ENCODE assay signal across 9 cellular contexts in genomic region chr4:127181001-127181400, GRCh38.
"Had no signal": no experiment of that assay in that cellular context is flagged by ENCODE, and none has a peak within 500 bp of the region (broad histone marks: within the 10 kb centered on the region; RNA-seq: fewer than 3 reads in every experiment).

No MANE protein-coding gene starts in this region.

- H3K4me3 ChIP-seq: GM23248, HAP-1 had no signal

- H3K4me3 Mint-ChIP-seq: H9, HFFc6 had no signal

- DNase-seq: GM23248, GOT3, H7, H9, HCEC 1CT, HFFc6 had no signal

- ATAC-seq: HCT116 had no signal

- H2AFZ ChIP-seq: GM23248 had no signal

- H3K36me3 ChIP-seq: HAP-1 had no signal

- H3K27ac ChIP-seq: GM23248 had no signal

- H3K27ac Mint-ChIP-seq: HFFc6 had no signal

- H3K9ac ChIP-seq: GM23248 had no signal

- FAIRE-seq: H54 had no signal
